ENCODE assay signal across 1 cellular context in the genomic region with DNA sequence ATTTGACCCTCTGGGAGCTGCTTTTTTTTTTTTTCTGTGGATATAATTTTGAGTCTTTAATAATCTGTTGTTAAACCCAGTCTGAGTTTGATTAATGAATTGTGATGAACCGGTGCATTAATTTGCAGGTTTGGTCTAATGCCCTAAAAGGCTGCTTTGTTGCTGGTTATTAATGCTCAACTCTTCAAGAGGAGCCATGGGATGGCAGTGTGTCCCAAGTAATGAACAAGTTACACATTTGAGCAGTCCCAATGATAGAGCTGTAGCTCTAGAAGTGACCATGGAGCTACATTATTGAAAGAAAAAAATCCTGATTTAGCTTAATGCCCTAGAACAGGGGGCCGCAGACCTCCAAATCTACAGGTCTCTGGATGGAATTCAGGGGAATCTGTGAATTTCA.
TF ChIP-seq lines count a peak whose summit lies in the region.

No MANE protein-coding gene starts in this region.

TF ChIP-seq in A549, 52 proteins besides CTCF, POLR2A, EP300 and RAD21 (continued from another document):
- TF ChIP-seq MAFK (IDR thresholded peaks at IDR 0.05; ENCODE audit: partially characterized antibody) (no peak), CEBPB (IDR thresholded peaks at IDR 0.05) (no peak), NR3C1 (IDR thresholded peaks at IDR 0.05) (no peak), EHMT2 (IDR thresholded peaks at IDR 0.05; ENCODE audit: low read depth) (no peak), EHF (CRISPR knock-in tag; IDR thresholded peaks at IDR 0.05) (no peak), RCOR1 (IDR thresholded peaks at IDR 0.05; ENCODE audit: low read depth, low read length) (no peak), ZSCAN20 (CRISPR knock-in tag; IDR thresholded peaks at IDR 0.05) (no peak), CBX2 (IDR thresholded peaks at IDR 0.05; ENCODE audit: borderline replicate concordance, low read depth) (no peak)
- TF ChIP-seq, protein P1, sequence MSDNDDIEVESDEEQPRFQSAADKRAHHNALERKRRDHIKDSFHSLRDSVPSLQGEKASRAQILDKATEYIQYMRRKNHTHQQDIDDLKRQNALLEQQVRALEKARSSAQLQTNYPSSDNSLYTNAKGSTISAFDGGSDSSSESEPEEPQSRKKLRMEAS (IDR thresholded peaks at IDR 0.05), result no peak
